Comparison of ENCODE assay signal across 9 cellular contexts in the genomic region with DNA sequence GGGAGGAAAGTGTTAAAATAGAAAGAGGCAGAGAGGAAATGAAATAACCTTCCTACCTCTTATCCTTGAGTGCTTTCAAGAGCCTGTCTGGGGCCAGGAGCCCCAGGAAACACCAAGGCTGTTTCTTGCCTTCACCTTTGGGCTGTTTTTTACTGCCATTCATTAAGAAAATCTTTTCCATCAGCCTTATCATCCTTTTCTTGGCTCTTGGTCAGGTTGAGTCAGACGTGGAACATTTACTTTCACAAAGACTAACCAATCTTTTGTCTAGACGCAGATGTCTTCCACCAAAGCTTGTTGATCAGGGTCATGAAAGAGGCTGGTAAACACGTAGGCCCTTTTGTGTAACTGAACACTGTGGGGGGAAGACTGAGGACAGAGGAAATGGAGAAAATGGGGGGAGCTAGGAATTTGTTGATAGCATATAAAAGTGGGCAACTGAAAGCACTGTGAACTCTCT.
DNase-seq lines count a peak whose midpoint lies in the region; ATAC-seq, FAIRE-seq and TF ChIP-seq lines count a peak whose summit lies in the region.
"Had no signal": no experiment of that assay in that cellular context is flagged by ENCODE, and none has a peak within 500 bp of the region (broad histone marks: within the 10 kb centered on the region; RNA-seq: fewer than 3 reads in every experiment).

No MANE protein-coding gene starts in this region.

- CTCF ChIA-PET in OCI-LY7 (lab: Charles Lee; ENCODE audit: unreplicated experiment), result no interaction called here

- H3K4me1 ChIP-seq in pancreas, result peaks cover 0 to 10% (median 6%) of the 10 kb centered on the region in 3 donors
- no peaks in the 10 kb centered on the region for H3K4me1 ChIP-seq in OCI-LY7 (ENCODE audit: insufficient read depth, low read length, poor library complexity, severe bottlenecking)

- WGBS in pancreas, 2 donors, result 29 to 39% methylated on average over 3 of the region's 3 CpGs

- in situ Hi-C loops in astrocyte of the cerebellum (cut with HindIII; ENCODE audit: low sequenced_read_pairs), result no loop called here

- peak; percentile 40 for ATAC-seq in GM18519 (IDR thresholded peaks at IDR 0.05; ENCODE audit: low FRiP score, unreplicated experiment)
- peak; percentile 50 for ATAC-seq in HG02938 (IDR thresholded peaks at IDR 0.05; ENCODE audit: unreplicated experiment)
- peak; percentile 59 to 74 (median 68) for ATAC-seq in pancreas
- ATAC-seq in activated CD4-positive, CD25-positive, alpha-beta regulatory T cell treated with anti-CD3 and anti-CD28 coated beads, Interleukin-2, amount 50 U/mL, for 24 hours, result no peak
- ATAC-seq in HG02571 (IDR thresholded peaks at IDR 0.05; ENCODE audit: unreplicated experiment), result no peak

- H3K27ac ChIP-seq in pancreas (peak overlapping the region in 2 of 4 donors; percentile 4 to 30), OCI-LY7 (ENCODE audit: low read depth, low read length, poor library complexity, severe bottlenecking) (no peak overlapping the region)

- H2AFZ ChIP-seq in OCI-LY7 (ENCODE audit: low read length), result no peak overlapping the region

- no peak for FAIRE-seq in pancreas (lab: Jason Lieb, UNC)

- no peaks in the 10 kb centered on the region for H3K9me2 ChIP-seq in OCI-LY7 (ENCODE audit: insufficient read depth, low read length)

- no peaks in the 10 kb centered on the region for H3K79me2 ChIP-seq in OCI-LY7 (ENCODE audit: insufficient read depth, low read depth, low read length)

- H3K4me3 ChIP-seq in astrocyte of the cerebellum (ENCODE audit: low read depth, low read length), result no peak overlapping the region
- H3K4me3 ChIP-seq in pancreas, result no peak overlapping the region
- no peak overlapping the region for H3K4me3 ChIP-seq in OCI-LY7 (ENCODE audit: low read depth, low read length, poor library complexity, severe bottlenecking)
- H3K4me3 ChIP-seq: adrenal gland had no signal

- H3K4me2 ChIP-seq in OCI-LY7 (ENCODE audit: low read length), result no peak overlapping the region

- no peaks in the 10 kb centered on the region for H3K27me3 ChIP-seq in pancreas
- H3K27me3 ChIP-seq: adrenal gland had no signal

- no peaks in the 10 kb centered on the region for H3K36me3 ChIP-seq in pancreas
- H3K36me3 ChIP-seq in OCI-LY7 (ENCODE audit: insufficient read depth, low read length), result no peaks in the 10 kb centered on the region
- H3K36me3 ChIP-seq: adrenal gland had no signal

- no peaks in the 10 kb centered on the region for H4K20me1 ChIP-seq in OCI-LY7 (ENCODE audit: insufficient read depth, low read length)

- BruUV-seq in OCI-LY7 (replicated peaks; lab: Mats Ljungman, UMichigan), result no TSS peak

- no peak for TF ChIP-seq CTCF in astrocyte of the cerebellum (IDR thresholded peaks at IDR 0.05; ENCODE audit: low read depth, low read length, missing control alignments)
- TF ChIP-seq CTCF in pancreas (IDR thresholded peaks at IDR 0.05), result no peak
- TF ChIP-seq CTCF in OCI-LY7 (conservative IDR thresholded peaks at IDR 0.05; ENCODE audit: low read length), result no peak

- POLR2A ChIA-PET in OCI-LY7 (lab: Charles Lee), result interaction anchor here (2.0 kb wide), 1 partner anchor 19 kb away, joined by 4 read pairs; no protein-coding TSS in a partner anchor

- no peaks in the 10 kb centered on the region for H3K9me3 ChIP-seq in pancreas
- H3K9me3 ChIP-seq in OCI-LY7 (ENCODE audit: low read length), result no peaks in the 10 kb centered on the region
- H3K9me3 ChIP-seq: adrenal gland had no signal

- DNase-seq in astrocyte of the cerebellum (ENCODE audit: low read depth) (peak; percentile 93), pancreas (no peak), NCI-H1694 (lab: John Stamatoyannopoulos, UW) (no peak), OCI-LY7 (ENCODE audit: low spot score) (no peak)

- intact Hi-C loops in pancreas (cut with DNase I) (no loop called here), OCI-LY7 (cut with micrococcal nuclease; ENCODE audit: unreplicated experiment) (no loop called here)

Comparison
In these comparisons a context has a peak if more than half of its experiments do, and no peak if none do; other contexts are left out.
1. ATAC-seq: peak in GM18519 (single experiment), HG02938 (single experiment) and pancreas (4 of 4); none in activated CD4-positive, CD25-positive, alpha-beta regulatory T cell treated with anti-CD3 and anti-CD28 coated beads, Interleukin-2, amount 50 U/mL, for 24 hours (0 of 2) and HG02571 (single experiment).